Comparison of ENCODE assay signal across 8 cellular contexts in the genomic region with DNA sequence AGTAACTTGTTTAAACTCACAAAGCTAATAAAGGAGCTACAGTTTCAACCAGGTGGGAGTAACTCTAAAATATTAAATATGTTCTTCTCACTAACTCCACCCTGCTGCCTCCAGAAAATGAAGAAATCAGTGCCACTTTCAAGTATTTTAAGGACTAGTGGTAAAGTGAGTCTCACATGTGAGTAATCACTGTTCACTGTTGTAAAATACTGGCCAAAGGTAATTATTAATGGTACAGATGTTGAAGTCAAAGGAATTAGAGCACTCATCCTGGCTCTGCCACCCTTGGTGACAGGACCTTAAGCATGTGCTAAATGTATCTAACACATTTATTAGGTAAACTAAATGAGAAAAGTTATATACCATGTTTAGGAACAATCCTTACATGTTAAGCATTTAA.
"Had no signal": no experiment of that assay in that cellular context is flagged by ENCODE, and none has a peak within 500 bp of the region (broad histone marks: within the 10 kb centered on the region; RNA-seq: fewer than 3 reads in every experiment).

No MANE protein-coding gene starts in this region.

- DNase-seq: GDM1, GF-D8 had no signal

- FAIRE-seq: G401.6, GM12878, GM12891, GM12892, GM18507, GM19239 had no signal
